ENCODE assay signal across 1 cellular context in the genomic region with DNA sequence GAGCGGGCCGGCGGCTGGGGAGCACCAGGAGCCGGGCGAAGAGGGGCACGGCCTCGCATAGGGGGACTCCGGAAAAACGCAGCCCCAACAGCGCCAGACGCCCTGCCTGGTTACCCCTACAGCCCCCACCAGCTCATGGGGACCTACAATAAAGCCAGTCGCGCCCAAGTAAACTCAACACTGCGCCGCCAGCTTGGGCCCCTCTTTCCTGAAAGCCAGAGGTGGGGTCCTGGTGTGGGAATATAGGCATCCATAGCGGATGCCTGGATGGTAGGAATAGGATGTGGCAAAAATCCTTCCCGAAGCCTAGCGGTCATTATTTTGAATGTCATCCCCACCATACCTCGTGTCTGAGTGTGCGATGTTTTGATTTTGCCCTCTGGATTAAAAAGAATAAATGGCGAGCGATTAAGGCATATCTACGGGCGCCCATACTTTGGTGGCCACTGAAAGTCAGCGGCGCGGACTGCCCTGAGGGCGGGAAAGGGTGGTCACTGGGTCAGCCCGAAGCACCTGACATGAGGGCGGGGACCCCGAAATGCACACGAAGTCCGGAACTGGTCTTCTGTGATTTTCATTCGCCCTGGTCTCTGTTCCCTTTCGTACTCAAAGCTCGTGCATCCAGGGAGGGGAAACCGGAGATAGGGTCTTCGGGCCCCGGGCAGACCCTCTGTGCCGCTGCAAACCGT.
A peak's percentile ranks its signal among the peaks of the same experiment; 100 is the strongest.
TF ChIP-seq lines count a peak whose summit lies in the region.

A gene with protein sequence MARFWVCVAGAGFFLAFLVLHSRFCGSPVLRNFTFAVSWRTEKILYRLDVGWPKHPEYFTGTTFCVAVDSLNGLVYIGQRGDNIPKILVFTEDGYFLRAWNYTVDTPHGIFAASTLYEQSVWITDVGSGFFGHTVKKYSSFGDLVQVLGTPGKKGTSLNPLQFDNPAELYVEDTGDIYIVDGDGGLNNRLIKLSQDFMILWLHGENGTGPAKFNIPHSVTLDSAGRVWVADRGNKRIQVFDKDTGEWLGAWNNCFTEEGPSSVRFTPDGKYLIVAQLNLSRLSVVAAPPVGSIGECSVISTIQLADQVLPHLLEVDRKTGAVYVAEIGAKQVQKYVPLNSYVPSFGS (plus strand): TSS at position 577 of the 689 bp plus-strand sequence. CDS start 184 bp downstream, outside the sequence.
A gene (minus strand): TSS at position 210 of the 689 bp plus-strand sequence. CDS start 847 bp downstream, outside the sequence.

TF ChIP-seq in HepG2, 621 proteins besides CTCF, POLR2A, EP300 and RAD21 (continued from another document and continues in another):
- TF ChIP-seq, protein P1, sequence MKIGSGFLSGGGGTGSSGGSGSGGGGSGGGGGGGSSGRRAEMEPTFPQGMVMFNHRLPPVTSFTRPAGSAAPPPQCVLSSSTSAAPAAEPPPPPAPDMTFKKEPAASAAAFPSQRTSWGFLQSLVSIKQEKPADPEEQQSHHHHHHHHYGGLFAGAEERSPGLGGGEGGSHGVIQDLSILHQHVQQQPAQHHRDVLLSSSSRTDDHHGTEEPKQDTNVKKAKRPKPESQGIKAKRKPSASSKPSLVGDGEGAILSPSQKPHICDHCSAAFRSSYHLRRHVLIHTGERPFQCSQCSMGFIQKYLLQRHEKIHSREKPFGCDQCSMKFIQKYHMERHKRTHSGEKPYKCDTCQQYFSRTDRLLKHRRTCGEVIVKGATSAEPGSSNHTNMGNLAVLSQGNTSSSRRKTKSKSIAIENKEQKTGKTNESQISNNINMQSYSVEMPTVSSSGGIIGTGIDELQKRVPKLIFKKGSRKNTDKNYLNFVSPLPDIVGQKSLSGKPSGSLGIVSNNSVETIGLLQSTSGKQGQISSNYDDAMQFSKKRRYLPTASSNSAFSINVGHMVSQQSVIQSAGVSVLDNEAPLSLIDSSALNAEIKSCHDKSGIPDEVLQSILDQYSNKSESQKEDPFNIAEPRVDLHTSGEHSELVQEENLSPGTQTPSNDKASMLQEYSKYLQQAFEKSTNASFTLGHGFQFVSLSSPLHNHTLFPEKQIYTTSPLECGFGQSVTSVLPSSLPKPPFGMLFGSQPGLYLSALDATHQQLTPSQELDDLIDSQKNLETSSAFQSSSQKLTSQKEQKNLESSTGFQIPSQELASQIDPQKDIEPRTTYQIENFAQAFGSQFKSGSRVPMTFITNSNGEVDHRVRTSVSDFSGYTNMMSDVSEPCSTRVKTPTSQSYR (CRISPR knock-in tag; IDR thresholded peaks at IDR 0.05; ENCODE audit: borderline replicate concordance), result no peak
- TF ChIP-seq ZNF205 (CRISPR knock-in tag; IDR thresholded peaks at IDR 0.05) (no peak), SNAPC2 (CRISPR knock-in tag; IDR thresholded peaks at IDR 0.05) (0 out of 2 replicates have a peak, but pooled peaks have one; percentile 48), HCFC1 (IDR thresholded peaks at IDR 0.05; ENCODE audit: low read depth, low read length) (peak; percentile 41; the same call in 1 of the 2 replicates), PHF21A (CRISPR knock-in tag; IDR thresholded peaks at IDR 0.05) (peak; percentile 80; the same call in 1 of the 2 replicates), ZNF83 (CRISPR knock-in tag; IDR thresholded peaks at IDR 0.05; ENCODE audit: borderline replicate concordance) (no peak), BCL6 (CRISPR knock-in tag; IDR thresholded peaks at IDR 0.05) (0 out of 2 replicates have a peak, but pooled peaks have one; percentile 25), ZNF737 (CRISPR knock-in tag; IDR thresholded peaks at IDR 0.05; ENCODE audit: borderline replicate concordance) (no peak; the same call in 1 of the 2 replicates), ZFP36 (IDR thresholded peaks at IDR 0.05; ENCODE audit: borderline replicate concordance, low read depth, low read length, partially characterized antibody) (no peak), ZNF883 (CRISPR knock-in tag; IDR thresholded peaks at IDR 0.05; ENCODE audit: not compliant biosample characterization) (peak; percentile 17), ZZZ3 (CRISPR knock-in tag; IDR thresholded peaks at IDR 0.05; ENCODE audit: borderline replicate concordance) (peak; percentile 80), REL (CRISPR knock-in tag; conservative IDR thresholded peaks at IDR 0.05) (0 out of 2 replicates have a peak, but pooled peaks have one; percentile 20), THAP11 (CRISPR knock-in tag; IDR thresholded peaks at IDR 0.05) (peak; percentile 82), ZNF33A (CRISPR knock-in tag; IDR thresholded peaks at IDR 0.05; ENCODE audit: borderline replicate concordance) (no peak), ZNF256 (CRISPR knock-in tag; conservative IDR thresholded peaks at IDR 0.05) (peak; percentile 24; the same call in 1 of the 2 replicates), SNAI1 (CRISPR knock-in tag; IDR thresholded peaks at IDR 0.05; ENCODE audit: borderline replicate concordance) (peak; percentile 73; the same call in 1 of the 2 replicates), ZNF768 (CRISPR knock-in tag; IDR thresholded peaks at IDR 0.05) (peak; percentile 45), RBAK (CRISPR knock-in tag; IDR thresholded peaks at IDR 0.05) (no peak), ZFP90 (CRISPR knock-in tag; IDR thresholded peaks at IDR 0.05; ENCODE audit: borderline replicate concordance) (peak; percentile 82; the same call in 1 of the 2 replicates), NCOA5 (CRISPR knock-in tag; IDR thresholded peaks at IDR 0.05) (no peak), HNF4A (CRISPR knock-in tag; IDR thresholded peaks at IDR 0.05) (peak; percentile 5; the same call in 1 of the 2 replicates), FOXJ3 (CRISPR knock-in tag; IDR thresholded peaks at IDR 0.05; ENCODE audit: borderline replicate concordance) (peak; percentile 47; the same call in 1 of the 2 replicates), MED8 (CRISPR knock-in tag; IDR thresholded peaks at IDR 0.05; ENCODE audit: insufficient replicate concordance) (no peak), ZFYVE20 (CRISPR knock-in tag; IDR thresholded peaks at IDR 0.05; ENCODE audit: borderline replicate concordance, low read depth) (0 out of 2 replicates have a peak, but pooled peaks have one; percentile 20)
- TF ChIP-seq, protein P2, sequence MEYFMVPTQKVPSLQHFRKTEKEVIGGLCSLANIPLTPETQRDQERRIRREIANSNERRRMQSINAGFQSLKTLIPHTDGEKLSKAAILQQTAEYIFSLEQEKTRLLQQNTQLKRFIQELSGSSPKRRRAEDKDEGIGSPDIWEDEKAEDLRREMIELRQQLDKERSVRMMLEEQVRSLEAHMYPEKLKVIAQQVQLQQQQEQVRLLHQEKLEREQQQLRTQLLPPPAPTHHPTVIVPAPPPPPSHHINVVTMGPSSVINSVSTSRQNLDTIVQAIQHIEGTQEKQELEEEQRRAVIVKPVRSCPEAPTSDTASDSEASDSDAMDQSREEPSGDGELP (IDR thresholded peaks at IDR 0.05; ENCODE audit: borderline replicate concordance, low read depth), result peak; percentile 41; the same call in 1 of the 2 replicates
- TF ChIP-seq, protein P3, sequence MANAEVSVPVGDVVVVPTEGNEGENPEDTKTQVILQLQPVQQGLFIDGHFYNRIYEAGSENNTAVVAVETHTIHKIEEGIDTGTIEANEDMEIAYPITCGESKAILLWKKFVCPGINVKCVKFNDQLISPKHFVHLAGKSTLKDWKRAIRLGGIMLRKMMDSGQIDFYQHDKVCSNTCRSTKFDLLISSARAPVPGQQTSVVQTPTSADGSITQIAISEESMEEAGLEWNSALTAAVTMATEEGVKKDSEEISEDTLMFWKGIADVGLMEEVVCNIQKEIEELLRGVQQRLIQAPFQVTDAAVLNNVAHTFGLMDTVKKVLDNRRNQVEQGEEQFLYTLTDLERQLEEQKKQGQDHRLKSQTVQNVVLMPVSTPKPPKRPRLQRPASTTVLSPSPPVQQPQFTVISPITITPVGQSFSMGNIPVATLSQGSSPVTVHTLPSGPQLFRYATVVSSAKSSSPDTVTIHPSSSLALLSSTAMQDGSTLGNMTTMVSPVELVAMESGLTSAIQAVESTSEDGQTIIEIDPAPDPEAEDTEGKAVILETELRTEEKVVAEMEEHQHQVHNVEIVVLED (CRISPR knock-in tag; IDR thresholded peaks at IDR 0.05; ENCODE audit: borderline replicate concordance), result peak; percentile 54; the same call in 1 of the 2 replicates
- TF ChIP-seq, protein P4, sequence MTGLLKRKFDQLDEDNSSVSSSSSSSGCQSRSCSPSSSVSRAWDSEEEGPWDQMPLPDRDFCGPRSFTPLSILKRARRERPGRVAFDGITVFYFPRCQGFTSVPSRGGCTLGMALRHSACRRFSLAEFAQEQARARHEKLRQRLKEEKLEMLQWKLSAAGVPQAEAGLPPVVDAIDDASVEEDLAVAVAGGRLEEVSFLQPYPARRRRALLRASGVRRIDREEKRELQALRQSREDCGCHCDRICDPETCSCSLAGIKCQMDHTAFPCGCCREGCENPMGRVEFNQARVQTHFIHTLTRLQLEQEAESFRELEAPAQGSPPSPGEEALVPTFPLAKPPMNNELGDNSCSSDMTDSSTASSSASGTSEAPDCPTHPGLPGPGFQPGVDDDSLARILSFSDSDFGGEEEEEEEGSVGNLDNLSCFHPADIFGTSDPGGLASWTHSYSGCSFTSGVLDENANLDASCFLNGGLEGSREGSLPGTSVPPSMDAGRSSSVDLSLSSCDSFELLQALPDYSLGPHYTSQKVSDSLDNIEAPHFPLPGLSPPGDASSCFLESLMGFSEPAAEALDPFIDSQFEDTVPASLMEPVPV (CRISPR knock-in tag; IDR thresholded peaks at IDR 0.05), result 0 out of 2 replicates have a peak, but pooled peaks have one; percentile 1
- TF ChIP-seq, protein P5, sequence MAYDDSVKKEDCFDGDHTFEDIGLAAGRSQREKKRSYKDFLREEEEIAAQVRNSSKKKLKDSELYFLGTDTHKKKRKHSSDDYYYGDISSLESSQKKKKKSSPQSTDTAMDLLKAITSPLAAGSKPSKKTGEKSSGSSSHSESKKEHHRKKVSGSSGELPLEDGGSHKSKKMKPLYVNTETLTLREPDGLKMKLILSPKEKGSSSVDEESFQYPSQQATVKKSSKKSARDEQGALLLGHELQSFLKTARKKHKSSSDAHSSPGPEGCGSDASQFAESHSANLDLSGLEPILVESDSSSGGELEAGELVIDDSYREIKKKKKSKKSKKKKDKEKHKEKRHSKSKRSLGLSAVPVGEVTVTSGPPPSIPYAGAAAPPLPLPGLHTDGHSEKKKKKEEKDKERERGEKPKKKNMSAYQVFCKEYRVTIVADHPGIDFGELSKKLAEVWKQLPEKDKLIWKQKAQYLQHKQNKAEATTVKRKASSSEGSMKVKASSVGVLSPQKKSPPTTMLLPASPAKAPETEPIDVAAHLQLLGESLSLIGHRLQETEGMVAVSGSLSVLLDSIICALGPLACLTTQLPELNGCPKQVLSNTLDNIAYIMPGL (CRISPR knock-in tag; IDR thresholded peaks at IDR 0.05; ENCODE audit: borderline replicate concordance in 1 of 2, low read depth in 1 of 2), result peak; percentile 38 to 54; a peak in 3 of 4 replicates
- TF ChIP-seq, protein P6, sequence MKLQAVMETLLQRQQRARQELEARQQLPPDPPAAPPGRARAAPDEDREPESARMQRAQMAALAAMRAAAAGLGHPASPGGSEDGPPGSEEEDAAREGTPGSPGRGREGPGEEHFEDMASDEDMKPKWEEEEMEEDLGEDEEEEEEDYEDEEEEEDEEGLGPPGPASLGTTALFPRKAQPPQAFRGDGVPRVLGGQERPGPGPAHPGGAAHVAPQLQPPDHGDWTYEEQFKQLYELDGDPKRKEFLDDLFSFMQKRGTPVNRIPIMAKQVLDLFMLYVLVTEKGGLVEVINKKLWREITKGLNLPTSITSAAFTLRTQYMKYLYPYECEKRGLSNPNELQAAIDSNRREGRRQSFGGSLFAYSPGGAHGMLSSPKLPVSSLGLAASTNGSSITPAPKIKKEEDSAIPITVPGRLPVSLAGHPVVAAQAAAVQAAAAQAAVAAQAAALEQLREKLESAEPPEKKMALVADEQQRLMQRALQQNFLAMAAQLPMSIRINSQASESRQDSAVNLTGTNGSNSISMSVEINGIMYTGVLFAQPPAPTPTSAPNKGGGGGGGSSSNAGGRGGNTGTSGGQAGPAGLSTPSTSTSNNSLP (IDR thresholded peaks at IDR 0.05; ENCODE audit: low read depth, low read length), result peak; percentile 79
- TF ChIP-seq, protein P7, sequence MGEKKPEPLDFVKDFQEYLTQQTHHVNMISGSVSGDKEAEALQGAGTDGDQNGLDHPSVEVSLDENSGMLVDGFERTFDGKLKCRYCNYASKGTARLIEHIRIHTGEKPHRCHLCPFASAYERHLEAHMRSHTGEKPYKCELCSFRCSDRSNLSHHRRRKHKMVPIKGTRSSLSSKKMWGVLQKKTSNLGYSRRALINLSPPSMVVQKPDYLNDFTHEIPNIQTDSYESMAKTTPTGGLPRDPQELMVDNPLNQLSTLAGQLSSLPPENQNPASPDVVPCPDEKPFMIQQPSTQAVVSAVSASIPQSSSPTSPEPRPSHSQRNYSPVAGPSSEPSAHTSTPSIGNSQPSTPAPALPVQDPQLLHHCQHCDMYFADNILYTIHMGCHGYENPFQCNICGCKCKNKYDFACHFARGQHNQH (CRISPR knock-in tag; IDR thresholded peaks at IDR 0.05), result peak; percentile 63; the same call in 1 of the 2 replicates
- TF ChIP-seq, protein P8, sequence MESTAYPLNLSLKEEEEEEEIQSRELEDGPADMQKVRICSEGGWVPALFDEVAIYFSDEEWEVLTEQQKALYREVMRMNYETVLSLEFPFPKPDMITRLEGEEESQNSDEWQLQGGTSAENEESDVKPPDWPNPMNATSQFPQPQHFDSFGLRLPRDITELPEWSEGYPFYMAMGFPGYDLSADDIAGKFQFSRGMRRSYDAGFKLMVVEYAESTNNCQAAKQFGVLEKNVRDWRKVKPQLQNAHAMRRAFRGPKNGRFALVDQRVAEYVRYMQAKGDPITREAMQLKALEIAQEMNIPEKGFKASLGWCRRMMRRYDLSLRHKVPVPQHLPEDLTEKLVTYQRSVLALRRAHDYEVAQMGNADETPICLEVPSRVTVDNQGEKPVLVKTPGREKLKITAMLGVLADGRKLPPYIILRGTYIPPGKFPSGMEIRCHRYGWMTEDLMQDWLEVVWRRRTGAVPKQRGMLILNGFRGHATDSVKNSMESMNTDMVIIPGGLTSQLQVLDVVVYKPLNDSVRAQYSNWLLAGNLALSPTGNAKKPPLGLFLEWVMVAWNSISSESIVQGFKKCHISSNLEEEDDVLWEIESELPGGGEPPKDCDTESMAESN (CRISPR knock-in tag; conservative IDR thresholded peaks at IDR 0.05), result peak; percentile 77; the same call in 1 of the 2 replicates
